Comparison of ENCODE assay signal across 12 cellular contexts in genomic region chr5:11046160-11046559, GRCh38.
DNase-seq lines count a peak whose midpoint lies in the region; ATAC-seq, FAIRE-seq and TF ChIP-seq lines count a peak whose summit lies in the region.
"Had no signal": no experiment of that assay in that cellular context is flagged by ENCODE, and none has a peak within 500 bp of the region (broad histone marks: within the 10 kb centered on the region; RNA-seq: fewer than 3 reads in every experiment).

No MANE protein-coding gene starts in this region.

- CTCF ChIA-PET in GM12878 (lab: Yijun Ruan, JAX): interaction anchor here (0.9 to 12.6 kb wide), 3 partner anchors 20 to 182 kb away, joined by 3 to 98 read pairs (median 3); no protein-coding TSS in a partner anchor
- CTCF ChIA-PET in CD8-positive, alpha-beta memory T cell (lab: Charles Lee): no interaction called here

- SMC1A ChIA-PET in GM12878 (lab: Charles Lee; ENCODE audit: uncharacterized antibody, unreplicated experiment): interaction anchor here (0.7 to 1.0 kb wide), 3 partner anchors 53 to 182 kb away, joined by 3 to 5 read pairs (median 3); no protein-coding TSS in a partner anchor

- POLR2A ChIA-PET in GM12878 (lab: Charles Lee): no interaction called here
- POLR2A ChIA-PET in CD8-positive, alpha-beta memory T cell (lab: Charles Lee): no interaction called here

- intact Hi-C loops in GM12878 (cut with micrococcal nuclease; ENCODE audit: unreplicated experiment): loop anchor here (5.0 to 10.0 kb wide), 2 partner anchors 184 to 591 kb away; no protein-coding TSS in a partner anchor

- peaks cover 3% of the 10 kb centered on the region in 2 donors for H3K27me3 Mint-ChIP-seq in CD8-positive, alpha-beta memory T cell
- H3K27me3 Mint-ChIP-seq: brain had no signal

- H3K9me3 Mint-ChIP-seq in CD8-positive, alpha-beta memory T cell: no peaks in the 10 kb centered on the region

- no peak for TF ChIP-seq POLR2A in GM12878 (IDR thresholded peaks at IDR 0.05; ENCODE audit: low read depth, low read length)

- WGBS in GM12878 (ENCODE audit: insufficient coverage, insufficient replicate concordance, low lambda C conversion rate, missing lambda C conversion rate): 33% methylated on average over 7 of the region's 7 CpGs

- ATAC-seq in GM12878 (peak; percentile 57), GM19467 (IDR thresholded peaks at IDR 0.05; ENCODE audit: unreplicated experiment) (no peak), GM19463 (IDR thresholded peaks at IDR 0.05; ENCODE audit: unreplicated experiment) (no peak)

- H3K27me3 ChIP-seq in GM12878 (replicated peaks in 1 of 2; ENCODE audit: control insufficient read depth in 2 of 2, insufficient read depth in 2 of 2, low read length in 1 of 2): no peaks in the 10 kb centered on the region
- H3K27me3 ChIP-seq in CD8-positive, alpha-beta memory T cell (ENCODE audit: insufficient read depth, low read length, poor library complexity, severe bottlenecking): no peaks in the 10 kb centered on the region

- no peaks in the 10 kb centered on the region for H3K9me3 ChIP-seq in GM12878 (replicated peaks; ENCODE audit: control insufficient read depth, insufficient read depth, low read length)
- H3K9me3 ChIP-seq in CD8-positive, alpha-beta memory T cell (ENCODE audit: low read length): no peaks in the 10 kb centered on the region
- H3K9me3 ChIP-seq: SJSA1 had no signal

- peak; percentile 12 for DNase-seq in EL
- DNase-seq in GM12878 (ENCODE audit: low read depth, low spot score): no peak
- peak; percentile 43 for DNase-seq in medulla oblongata (ENCODE audit: extremely low spot score)
- DNase-seq in CD8-positive, alpha-beta memory T cell: no peak
- DNase-seq in NCI-H446 treated with DMSO at 0.1 percent for 48 hours (lab: John Stamatoyannopoulos, UW): no peak
- DNase-seq: activated CD4-positive, CD25-positive, alpha-beta regulatory T cell treated with anti-CD3 and anti-CD28 coated beads, Interleukin-2, amount 50 U/mL, for 72 hours; activated T-cell treated with anti-CD3 and anti-CD28 coated beads, Interleukin-2, amount 50 U/mL, for 48 hours had no signal

- no peak overlapping the region for H3K4me2 ChIP-seq in GM12878 (ENCODE audit: control insufficient read depth, insufficient read depth)

- no peak for TF ChIP-seq EP300 in GM12878 (IDR thresholded peaks at IDR 0.05; ENCODE audit: borderline replicate concordance in 1 of 2, control insufficient read depth in 1 of 2, low read depth in 2 of 2, low read length in 2 of 2)

- no peak overlapping the region for H3K9ac ChIP-seq in GM12878 (ENCODE audit: control insufficient read depth, insufficient read depth, low read length)

- no peak overlapping the region for H2AFZ ChIP-seq in GM12878 (ENCODE audit: control insufficient read depth, low read depth, low read length)

- no peak overlapping the region for H3K4me3 Mint-ChIP-seq in CD8-positive, alpha-beta memory T cell
- H3K4me3 Mint-ChIP-seq: brain had no signal

- peak; percentile 35; the same call in 1 of the 2 replicates for TF ChIP-seq RAD21 in GM12878 (IDR thresholded peaks at IDR 0.05; ENCODE audit: insufficient read depth, low read depth, low read length)

- no peaks in the 10 kb centered on the region for H4K20me1 ChIP-seq in GM12878 (ENCODE audit: control insufficient read depth, insufficient read depth)

- no peak overlapping the region for H3K4me3 ChIP-seq in GM12878
- no peak overlapping the region for H3K4me3 ChIP-seq in CD8-positive, alpha-beta memory T cell (ENCODE audit: low read length)
- H3K4me3 ChIP-seq: SJSA1 had no signal

- no peak overlapping the region for H3K27ac ChIP-seq in GM12878 (ENCODE audit: control insufficient read depth, insufficient read depth)
- no peak overlapping the region for H3K27ac ChIP-seq in CD8-positive, alpha-beta memory T cell (ENCODE audit: low read depth, low read length)
- H3K27ac ChIP-seq: SJSA1 had no signal

- FAIRE-seq in GM12878 (lab: Jason Lieb, UNC): no peak

- no peak overlapping the region for H3K27ac Mint-ChIP-seq in CD8-positive, alpha-beta memory T cell

- no peaks in the 10 kb centered on the region for H3K4me1 Mint-ChIP-seq in CD8-positive, alpha-beta memory T cell

- TF ChIP-seq CTCF in LNCAP (IDR thresholded peaks at IDR 0.05) (peak; percentile 22; the same call in 1 of the 2 replicates), GM12878 (IDR thresholded peaks at IDR 0.05 in 2 of 3, conservative IDR thresholded peaks at IDR 0.05 in 1 of 3; ENCODE audit: control insufficient read depth in 2 of 3, extremely low read depth in 1 of 3, insufficient read depth in 1 of 3, low read depth in 3 of 3, low read length in 3 of 3) (peak in 1 of 3 experiments; percentile 61; a peak in 2 of 6 replicates)

- no TSS peak for BruUV-seq in GM12878 (replicated peaks; lab: Mats Ljungman, UMichigan)

- RAD21 ChIA-PET in GM12878 (lab: Charles Lee; ENCODE audit: unreplicated experiment): no interaction called here

- H3K4me1 ChIP-seq in GM12878 (ENCODE audit: control insufficient read depth, insufficient read depth, low read length): no peaks in the 10 kb centered on the region
- H3K4me1 ChIP-seq in CD8-positive, alpha-beta memory T cell (ENCODE audit: insufficient read depth, low read length): no peaks in the 10 kb centered on the region
- H3K4me1 ChIP-seq: SJSA1 had no signal

- H3K36me3 Mint-ChIP-seq in CD8-positive, alpha-beta memory T cell: no peaks in the 10 kb centered on the region

- H3K36me3 ChIP-seq in GM12878 (ENCODE audit: control insufficient read depth in 2 of 2, insufficient read depth in 2 of 2, low read length in 1 of 2): no peaks in the 10 kb centered on the region
- H3K36me3 ChIP-seq in CD8-positive, alpha-beta memory T cell (ENCODE audit: insufficient read depth, low read length): no peaks in the 10 kb centered on the region
- H3K36me3 ChIP-seq: SJSA1 had no signal

- H3K79me2 ChIP-seq in GM12878 (ENCODE audit: control insufficient read depth, insufficient read depth, low read length): no peaks in the 10 kb centered on the region

- in situ Hi-C loops in GM12878 (cut with MboI): no loop called here

TF ChIP-seq in GM12878, 131 proteins besides CTCF, POLR2A, EP300 and RAD21:
- TF ChIP-seq ZBTB4 (CRISPR knock-in tag; IDR thresholded peaks at IDR 0.05) (no peak), ZNF622 (IDR thresholded peaks at IDR 0.05) (no peak), SMAD5 (IDR thresholded peaks at IDR 0.05; ENCODE audit: low read depth) (no peak), SMC3 (IDR thresholded peaks at IDR 0.05; ENCODE audit: borderline replicate concordance, low read length) (peak; percentile 27; the same call in 1 of the 2 replicates), RCOR1 (conservative IDR thresholded peaks at IDR 0.05; ENCODE audit: low read depth, low read length) (no peak), IRF3 (IDR thresholded peaks at IDR 0.05) (no peak)
TF ChIP-seq in GM12878: peak in this region for 1.

Comparison
In these comparisons a context has a peak if more than half of its experiments do, and no peak if none do; other contexts are left out.
1. DNase-seq: peak in EL (single experiment) and medulla oblongata (single experiment); none in GM12878 (single experiment), CD8-positive, alpha-beta memory T cell (0 of 5) and NCI-H446 treated with DMSO at 0.1 percent for 48 hours (single experiment).